Comparison of ENCODE assay signal across 15 cellular contexts in genomic region chr7:94848531-94848930, GRCh38. TPM values are rescaled to one million over a fixed set of nuclear protein-coding genes. Genes with fewer than 3 reads are reported as not detected.
A peak's percentile ranks its signal among the peaks of the same experiment; 100 is the strongest.
DNase-seq lines count a peak whose midpoint lies in the region; ATAC-seq and TF ChIP-seq lines count a peak whose summit lies in the region.
"Had no signal": no experiment of that assay in that cellular context is flagged by ENCODE, and none has a peak within 500 bp of the region (broad histone marks: within the 10 kb centered on the region; RNA-seq: fewer than 3 reads in every experiment).

No MANE protein-coding gene starts in this region.

- peaks cover 0 to 19% (median 0%) of the 10 kb centered on the region in 3 donors for H3K9me3 ChIP-seq in gastroesophageal sphincter

- H3K27ac ChIP-seq in brain microvascular endothelial cell (no peak overlapping the region), gastroesophageal sphincter (no peak overlapping the region)
- H3K27ac ChIP-seq: BLaER1 had no signal

- H3K36me3 ChIP-seq in brain microvascular endothelial cell (replicated peaks) (no peaks in the 10 kb centered on the region), gastroesophageal sphincter (no peaks in the 10 kb centered on the region)
- H3K36me3 ChIP-seq: BLaER1 had no signal

- DNase-seq in EL, result peak; percentile 11
- peak; percentile 38 for DNase-seq in M059J (ENCODE audit: low read depth)
- DNase-seq in brain microvascular endothelial cell, result peak; percentile 11
- peak; percentile 18 for DNase-seq in myocyte (ENCODE audit: low read depth)
- DNase-seq: 8988T; CD4-positive, alpha-beta memory T cell; DMS153; DMS79; H9 had no signal

- TF ChIP-seq CTCF in brain microvascular endothelial cell (IDR thresholded peaks at IDR 0.05; ENCODE audit: low read depth, low read length, missing control alignments) (no peak), gastroesophageal sphincter (IDR thresholded peaks at IDR 0.05) (no peak)

- ATAC-seq in GM21528 (IDR thresholded peaks at IDR 0.05; ENCODE audit: low FRiP score, unreplicated experiment) (no peak), gastroesophageal sphincter (no peak), HG02885 (IDR thresholded peaks at IDR 0.05; ENCODE audit: poor library complexity, unreplicated experiment) (no peak)
- ATAC-seq: GM12878 had no signal

- H3K27me3 ChIP-seq in brain microvascular endothelial cell (replicated peaks), result no peaks in the 10 kb centered on the region
- no peaks in the 10 kb centered on the region for H3K27me3 ChIP-seq in gastroesophageal sphincter
- H3K27me3 ChIP-seq: BLaER1 had no signal

- no peak for TF ChIP-seq EP300 in gastroesophageal sphincter (IDR thresholded peaks at IDR 0.05)

- no peak overlapping the region for H3K4me3 ChIP-seq in brain microvascular endothelial cell (ENCODE audit: low read depth, low read length)
- H3K4me3 ChIP-seq in gastroesophageal sphincter, result no peak overlapping the region
- H3K4me3 ChIP-seq: BLaER1, GM12878 had no signal

- 81 to 94% methylated on average over 2 of the region's 2 CpGs for WGBS in gastroesophageal sphincter (ENCODE audit: low coverage in 1 of 2), 2 donors

- in situ Hi-C loops in brain microvascular endothelial cell (cut with HindIII; ENCODE audit: low pct_ligation_motif_present, low sequenced_read_pairs), result no loop called here

- H3K4me1 ChIP-seq in gastroesophageal sphincter, result no peaks in the 10 kb centered on the region
- H3K4me1 ChIP-seq: BLaER1 had no signal

- no peak for TF ChIP-seq POLR2A in gastroesophageal sphincter (IDR thresholded peaks at IDR 0.05)

RNA-seq across cellular contexts. Expression of gene PPP1R9A, which starts 58.9 kb away (rescaled TPM):
- total RNA-seq in M059J (2014; rRNA removed; shearing (Covaris generic)), result 0.25 and 0.69 TPM in 2 replicates
- total RNA-seq in myocyte (8.5 and 10.1 TPM in 2 replicates), gastroesophageal sphincter (10 to 100 TPM; 21.0 to 48.4 (median 31.6) TPM)
- 1.7 TPM for polyA plus RNA-seq in myocyte (2012)
- total RNA-seq: CD4-positive, alpha-beta memory T cell; GM12878 had no signal
- polyA plus RNA-seq: CD14-positive monocyte; CD4-positive, alpha-beta memory T cell had no signal
